8 cellular contexts compared by ENCODE assay signal in the genomic region with DNA sequence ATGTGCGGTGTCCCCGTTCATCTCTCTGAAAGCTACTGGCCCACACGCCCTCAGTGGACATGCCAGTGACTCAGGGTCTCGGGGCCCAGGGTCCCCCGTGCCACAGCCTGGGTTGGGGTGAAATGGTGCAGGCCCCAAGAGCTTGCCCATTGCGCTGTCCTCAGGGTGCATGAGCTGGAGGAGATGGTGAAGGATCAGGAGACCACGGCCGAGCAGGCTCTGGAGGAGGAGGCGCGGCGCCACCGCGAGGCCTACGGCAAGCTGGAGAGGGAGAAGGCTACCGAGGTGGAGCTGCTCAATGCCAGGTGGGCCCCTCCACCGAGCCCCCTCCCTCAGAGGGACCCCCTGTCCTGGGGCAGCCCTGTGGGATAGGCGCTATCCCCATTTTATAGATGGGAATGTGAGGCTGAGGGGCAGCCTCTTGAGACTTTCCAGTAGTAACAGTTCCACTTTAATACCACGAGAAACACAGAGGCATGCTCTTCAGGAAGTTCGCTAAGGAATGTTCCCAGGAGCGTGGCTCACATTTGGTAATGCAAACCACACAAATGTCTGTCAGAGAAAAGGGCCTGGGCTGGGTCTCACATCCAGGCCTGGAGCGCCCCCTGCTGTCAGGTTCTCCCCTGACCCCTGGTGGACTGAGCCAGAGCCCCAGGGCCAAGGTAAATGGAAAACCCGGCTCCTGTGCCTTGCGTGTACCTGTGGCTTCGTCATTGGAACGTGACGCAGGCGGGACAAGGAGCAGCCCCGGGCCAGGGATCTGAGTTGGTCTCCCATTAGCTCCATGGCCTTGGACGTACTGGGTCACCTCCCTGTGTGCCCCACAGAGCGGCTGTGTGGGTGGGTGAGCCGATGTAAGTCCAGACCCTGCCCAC.
DNase-seq lines count a peak whose midpoint lies in the region; ATAC-seq and TF ChIP-seq lines count a peak whose summit lies in the region.

No MANE protein-coding gene starts in this region.

- H3K4me1 ChIP-seq in aorta (ENCODE audit: control insufficient read depth in 1 of 2, insufficient read depth in 2 of 2, low read length in 2 of 2) = no peaks in the 10 kb centered on the region

- no peaks in the 10 kb centered on the region for H3K27me3 ChIP-seq in aorta (ENCODE audit: control insufficient read depth in 1 of 2, insufficient read depth in 2 of 2, low read length in 1 of 2)

- no peaks in the 10 kb centered on the region for H3K36me3 ChIP-seq in aorta (ENCODE audit: control insufficient read depth in 1 of 2, insufficient read depth in 2 of 2, low read length in 1 of 2)

- no peaks in the 10 kb centered on the region for H3K9me3 Mint-ChIP-seq in T-cell
- H3K9me3 Mint-ChIP-seq in activated naive CD8-positive, alpha-beta T cell treated with anti-CD3 and anti-CD28 coated beads, Interleukin-2, amount 50 U/mL, for 24 hours = no peaks in the 10 kb centered on the region

- intact Hi-C loops in cardiac septum (cut with DNase I) = loop anchor here (1.0 kb wide), 1 partner anchor 88 kb away; no protein-coding TSS in a partner anchor
- intact Hi-C loops in aorta (cut with DNase I) = loop anchor here (1.0 to 5.0 kb wide), 2 partner anchors 88 kb away; no protein-coding TSS in a partner anchor

- peak; percentile 74 to 79 (median 77) for ATAC-seq in T-cell (replicated peaks in 1 of 4)
- ATAC-seq in activated naive CD8-positive, alpha-beta T cell treated with anti-CD3 and anti-CD28 coated beads, Interleukin-2, amount 50 U/mL, for 24 hours = peak; percentile 70
- peak; percentile 81 for ATAC-seq in aorta (ENCODE audit: low FRiP score)
- ATAC-seq in GM18909 (IDR thresholded peaks at IDR 0.05; ENCODE audit: poor library complexity, unreplicated experiment) = no peak

- H3K27ac ChIP-seq in aorta (ENCODE audit: low read depth in 1 of 2, low read length in 2 of 2) = no peak overlapping the region

- POLR2A ChIA-PET in T-cell (lab: Charles Lee) = interaction anchor here in 1 of 2 donors (1.1 kb wide), 1 partner anchor 93 kb away, joined by 3 read pairs; no protein-coding TSS in a partner anchor

- CTCF ChIA-PET in T-cell (lab: Charles Lee) = interaction anchor here (0.6 to 2.5 kb wide), 9 partner anchors 10 to 136 kb away, joined by 3 to 13 read pairs (median 3); no protein-coding TSS in a partner anchor

- no peak overlapping the region for H3K4me3 Mint-ChIP-seq in T-cell
- no peak overlapping the region for H3K4me3 Mint-ChIP-seq in activated naive CD8-positive, alpha-beta T cell treated with anti-CD3 and anti-CD28 coated beads, Interleukin-2, amount 50 U/mL, for 24 hours

- 59 to 60% methylated on average over 31 of the region's 31 CpGs for WGBS in aorta, 2 donors

- H3K27me3 Mint-ChIP-seq in T-cell = no peaks in the 10 kb centered on the region
- no peaks in the 10 kb centered on the region for H3K27me3 Mint-ChIP-seq in activated naive CD8-positive, alpha-beta T cell treated with anti-CD3 and anti-CD28 coated beads, Interleukin-2, amount 50 U/mL, for 24 hours

- peak; percentile 87 for TF ChIP-seq CTCF in GM12874 (IDR thresholded peaks at IDR 0.05; ENCODE audit: insufficient read depth, low read depth, low read length)
- TF ChIP-seq CTCF in LNCaP clone FGC (IDR thresholded peaks at IDR 0.05; ENCODE audit: control insufficient read depth, extremely low read depth, insufficient read depth) = peak; percentile 92

- H3K27ac Mint-ChIP-seq in T-cell = peak overlapping the region in 1 of 2 donors; percentile 28
- no peak overlapping the region for H3K27ac Mint-ChIP-seq in activated naive CD8-positive, alpha-beta T cell treated with anti-CD3 and anti-CD28 coated beads, Interleukin-2, amount 50 U/mL, for 24 hours

- H3K36me3 Mint-ChIP-seq in T-cell = peaks cover 29% of the 10 kb centered on the region
- H3K36me3 Mint-ChIP-seq in activated naive CD8-positive, alpha-beta T cell treated with anti-CD3 and anti-CD28 coated beads, Interleukin-2, amount 50 U/mL, for 24 hours (ENCODE audit: low read depth) = peaks cover 17% of the 10 kb centered on the region

- no peaks in the 10 kb centered on the region for H3K9me3 ChIP-seq in aorta (ENCODE audit: control insufficient read depth, low read length)

- peaks cover 0 to 2% (median 1%) of the 10 kb centered on the region in 3 donors for H3K4me1 Mint-ChIP-seq in T-cell
- no peaks in the 10 kb centered on the region for H3K4me1 Mint-ChIP-seq in activated naive CD8-positive, alpha-beta T cell treated with anti-CD3 and anti-CD28 coated beads, Interleukin-2, amount 50 U/mL, for 24 hours

- DNase-seq in LNCaP clone FGC (ENCODE audit: low read depth) (peak; percentile 54), T-cell (peak; percentile 48 to 90 (median 82)), cardiac septum (ENCODE audit: low spot score) (peak; percentile 91), putamen (ENCODE audit: low spot score) (peak; percentile 73), aorta (peak; percentile 93 to 98)
- peak; percentile 93 for DNase-seq in activated naive CD8-positive, alpha-beta T cell treated with anti-CD3 and anti-CD28 coated beads, Interleukin-2, amount 50 U/mL, for 24 hours

- H3K4me3 ChIP-seq in LNCaP clone FGC (ENCODE audit: low read depth, low read length) (no peak overlapping the region), aorta (ENCODE audit: low read length in 2 of 2) (no peak overlapping the region)
